25 cellular contexts compared by ENCODE assay signal in genomic region chr2:156350374-156351142, GRCh38.
"Had no signal": no experiment of that assay in that cellular context is flagged by ENCODE, and none has a peak within 500 bp of the region (broad histone marks: within the 10 kb centered on the region; RNA-seq: fewer than 3 reads in every experiment).

No MANE protein-coding gene starts in this region.

- H3K4me1 Mint-ChIP-seq: immature natural killer cell had no signal

- H3K36me3 Mint-ChIP-seq: immature natural killer cell had no signal

- H3K27ac ChIP-seq: epithelial cell of prostate, esophagus muscularis mucosa, parathyroid adenoma, psoas muscle, right lobe of liver, spleen had no signal

- H3K9me3 ChIP-seq: esophagus muscularis mucosa, psoas muscle, right lobe of liver, spleen, transverse colon had no signal

- FAIRE-seq: endometrium, keratinocyte, urothelium cell line had no signal

- H3K4me3 Mint-ChIP-seq: immature natural killer cell; naive thymus-derived CD4-positive, alpha-beta T cell; nephron progenitor cell; stimulated activated memory B cell treated with anti-CD40 and anti-IgM and Interleukin-4, amounts not matched to agents 10 μg/mL and 1 μg/mL and 100 μg/mL, for 72 hours; stimulated activated naive CD8-positive, alpha-beta T cell treated with anti-CD3 and anti-CD28 coated beads, Interleukin-15, Interleukin-2, amounts not matched to agents 100 ng/mL and 50 ng/mL, for 24 hours had no signal

- ATAC-seq: left ventricle myocardium superior; naive thymus-derived CD4-positive, alpha-beta T cell; psoas muscle; right lobe of liver; stimulated activated memory B cell treated with anti-CD40 and anti-IgM and Interleukin-4, amounts not matched to agents 10 μg/mL and 1 μg/mL and 100 μg/mL, for 72 hours had no signal

- H3K27me3 ChIP-seq: esophagus muscularis mucosa, right lobe of liver, spleen, transverse colon had no signal

- H3K4me1 ChIP-seq: esophagus muscularis mucosa, parathyroid adenoma, psoas muscle, right lobe of liver, spleen, transverse colon had no signal

- H3K27ac Mint-ChIP-seq: immature natural killer cell; naive thymus-derived CD4-positive, alpha-beta T cell; nephron progenitor cell; stimulated activated memory B cell treated with anti-CD40 and anti-IgM and Interleukin-4, amounts not matched to agents 10 μg/mL and 1 μg/mL and 100 μg/mL, for 72 hours; stimulated activated naive CD8-positive, alpha-beta T cell treated with anti-CD3 and anti-CD28 coated beads, Interleukin-15, Interleukin-2, amounts not matched to agents 100 ng/mL and 50 ng/mL, for 24 hours had no signal

- H3K9me3 Mint-ChIP-seq: immature natural killer cell; stimulated activated memory B cell treated with anti-CD40 and anti-IgM and Interleukin-4, amounts not matched to agents 10 μg/mL and 1 μg/mL and 100 μg/mL, for 72 hours; stimulated activated naive CD8-positive, alpha-beta T cell treated with anti-CD3 and anti-CD28 coated beads, Interleukin-15, Interleukin-2, amounts not matched to agents 100 ng/mL and 50 ng/mL, for 24 hours had no signal

- H3K36me3 ChIP-seq: esophagus muscularis mucosa, right lobe of liver, spleen, transverse colon had no signal

- DNase-seq: effector memory CD4-positive, alpha-beta T cell; foreskin fibroblast; immature natural killer cell; left ventricle myocardium superior; mesenchymal stem cell; midbrain; naive thymus-derived CD4-positive, alpha-beta T cell; nephron progenitor cell; psoas muscle; retina; right lobe of liver; spleen; stimulated activated CD4-positive, alpha-beta T cell treated with anti-CD3 and anti-CD28 coated beads, Interleukin-15, amount 100 ng/mL, for 24 hours; stimulated activated CD4-positive, alpha-beta T cell treated with anti-CD3 and anti-CD28 coated beads, Interleukin-1b, Interleukin-23, amount 100 ng/mL, for 48 hours; stimulated activated CD4-positive, alpha-beta T cell treated with anti-CD3 and anti-CD28 coated beads, Interleukin-4, amount 100 ng/mL, for 24 hours; transverse colon had no signal

- H3K27me3 Mint-ChIP-seq: stimulated activated memory B cell treated with anti-CD40 and anti-IgM and Interleukin-4, amounts not matched to agents 10 μg/mL and 1 μg/mL and 100 μg/mL, for 72 hours; stimulated activated naive CD8-positive, alpha-beta T cell treated with anti-CD3 and anti-CD28 coated beads, Interleukin-15, Interleukin-2, amounts not matched to agents 100 ng/mL and 50 ng/mL, for 24 hours had no signal

- H3K4me3 ChIP-seq: esophagus muscularis mucosa, lung, psoas muscle, right lobe of liver, spleen, transverse colon had no signal
